Comparison of ENCODE assay signal across 8 cellular contexts in genomic region chr1:32464716-32465540, GRCh38. TPM values are rescaled to one million over a fixed set of nuclear protein-coding genes. Genes with fewer than 3 reads are reported as not detected.
DNase-seq lines count a peak whose midpoint lies in the region; ATAC-seq, FAIRE-seq and TF ChIP-seq lines count a peak whose summit lies in the region.

Gene ZBTB8B (plus strand): TSS chr1:32465072. CDS start chr1:32470625, 5,553 bp downstream.

- H3K27me3 Mint-ChIP-seq in T-helper 1 cell treated with Interleukin-12 subunit alpha and Interleukin-12 subunit beta and Interleukin-4 antibody, amounts not matched to agents 30 μg/mL and 1 μg/mL, for 36 hours (ENCODE audit: low read depth): peaks cover 47% of the 10 kb centered on the region
- peaks cover 20% of the 10 kb centered on the region for H3K27me3 Mint-ChIP-seq in osteocyte (ENCODE audit: unreplicated experiment)

- ATAC-seq in left cardiac atrium: peak; percentile 98

- peak within 1 kb of the TSS; percentile 68 for H3K4me3 Mint-ChIP-seq in T-helper 1 cell treated with Interleukin-12 subunit alpha and Interleukin-12 subunit beta and Interleukin-4 antibody, amounts not matched to agents 30 μg/mL and 1 μg/mL, for 36 hours
- peak within 1 kb of the TSS; percentile 91 for H3K4me3 Mint-ChIP-seq in osteocyte (ENCODE audit: unreplicated experiment)

- DNase-seq in T-helper 1 cell: no peak
- DNase-seq in OCI-M2 (lab: John Stamatoyannopoulos, UW; ENCODE audit: unreplicated experiment): peak; percentile 13
- DNase-seq in left cardiac atrium: peak; percentile 81
- DNase-seq in osteocyte (ENCODE audit: extremely low spot score, unreplicated experiment): peak; percentile 96
- DNase-seq in urothelium cell line (ENCODE audit: low spot score): peak; percentile 90
- no peak for DNase-seq in H54 (ENCODE audit: insufficient read length, low spot score)

- TF ChIP-seq POLR2A in H54 (IDR thresholded peaks at IDR 0.05; ENCODE audit: low read depth, low read length): no peak

- peak within 1 kb of the TSS; percentile 26 for H3K27ac ChIP-seq in angular gyrus (ENCODE audit: low read depth, low read length)

- intact Hi-C loops in left cardiac atrium (cut with DNase I): no loop called here

- no peak for TF ChIP-seq CTCF in osteocyte (IDR thresholded peaks at IDR 0.05)

- no peak within 1 kb of the TSS for H3K27ac Mint-ChIP-seq in T-helper 1 cell treated with Interleukin-12 subunit alpha and Interleukin-12 subunit beta and Interleukin-4 antibody, amounts not matched to agents 30 μg/mL and 1 μg/mL, for 36 hours
- no peak within 1 kb of the TSS for H3K27ac Mint-ChIP-seq in osteocyte (ENCODE audit: unreplicated experiment)

- H3K9me3 Mint-ChIP-seq in T-helper 1 cell treated with Interleukin-12 subunit alpha and Interleukin-12 subunit beta and Interleukin-4 antibody, amounts not matched to agents 30 μg/mL and 1 μg/mL, for 36 hours: no peaks in the 10 kb centered on the region
- H3K9me3 Mint-ChIP-seq in osteocyte (ENCODE audit: unreplicated experiment): no peaks in the 10 kb centered on the region

- H3K36me3 Mint-ChIP-seq in T-helper 1 cell treated with Interleukin-12 subunit alpha and Interleukin-12 subunit beta and Interleukin-4 antibody, amounts not matched to agents 30 μg/mL and 1 μg/mL, for 36 hours (ENCODE audit: low read depth): peaks cover 5% of the 10 kb centered on the region
- H3K36me3 Mint-ChIP-seq in osteocyte (ENCODE audit: unreplicated experiment): peaks cover 1% of the 10 kb centered on the region

- FAIRE-seq in urothelium cell line (lab: Jason Lieb, UNC): no peak
- FAIRE-seq in H54 (lab: Jason Lieb, UNC): no peak

- H3K4me1 Mint-ChIP-seq in T-helper 1 cell treated with Interleukin-12 subunit alpha and Interleukin-12 subunit beta and Interleukin-4 antibody, amounts not matched to agents 30 μg/mL and 1 μg/mL, for 36 hours (ENCODE audit: low read depth): peaks cover 10% of the 10 kb centered on the region
- H3K4me1 Mint-ChIP-seq in osteocyte (ENCODE audit: unreplicated experiment): peaks cover 13% of the 10 kb centered on the region

RNA-seq across cellular contexts. Expression of gene ZBTB8B, which starts in this region (rescaled TPM):
- total RNA-seq in left cardiac atrium: under 1 TPM in 1 of 2 donors, not detected in 1; 0.03 TPM
- 0.08 and 0.10 TPM in 2 replicates for total RNA-seq in osteocyte

Comparison
In these comparisons a context has a peak if more than half of its experiments do, and no peak if none do; other contexts are left out.
1. Peak in DNase-seq and ATAC-seq in left cardiac atrium; RNA of the gene not detected or under 1 TPM.
2. Peak in DNase-seq in osteocyte; RNA of the gene not detected or under 1 TPM.
3. DNase-seq: peak in OCI-M2 (single experiment) and urothelium cell line (single experiment); none in T-helper 1 cell (0 of 5) and H54 (single experiment).